Comparison of ENCODE assay signal across 10 cellular contexts in the genomic region with DNA sequence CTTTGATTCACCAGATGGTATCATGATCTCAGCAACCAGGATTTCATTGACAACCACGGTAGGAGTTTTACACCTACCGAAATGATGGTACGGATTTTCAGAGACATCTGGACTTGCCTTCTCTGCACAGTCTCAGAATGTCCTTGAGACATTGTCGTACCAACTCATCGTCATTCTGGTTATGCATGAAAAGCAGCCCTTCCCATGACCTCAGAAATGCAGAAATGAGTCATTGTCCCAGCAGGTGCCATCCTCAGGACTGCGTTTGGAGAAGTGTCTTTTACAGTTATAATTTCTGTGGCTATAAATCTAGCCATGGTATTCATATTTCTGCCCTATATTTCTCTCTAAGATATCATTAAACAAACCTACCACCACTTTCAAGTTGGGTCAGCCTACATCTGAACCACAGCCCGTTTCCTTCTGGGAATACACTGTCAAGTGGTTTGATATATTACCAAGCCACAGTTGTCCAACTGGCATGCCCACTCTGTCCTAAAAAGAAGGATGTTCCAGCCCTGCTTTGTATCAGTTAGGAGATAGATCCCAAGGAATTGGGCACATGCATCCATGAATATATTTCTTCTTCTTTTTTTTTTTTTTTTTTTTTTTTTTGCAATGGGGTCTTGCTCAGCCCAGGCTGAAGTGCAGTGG. TPM values are rescaled to one million over a fixed set of nuclear protein-coding genes. Genes with fewer than 3 reads are reported as not detected.
DNase-seq lines count a peak whose midpoint lies in the region; ATAC-seq, FAIRE-seq and TF ChIP-seq lines count a peak whose summit lies in the region.
"Had no signal": no experiment of that assay in that cellular context is flagged by ENCODE, and none has a peak within 500 bp of the region (broad histone marks: within the 10 kb centered on the region; RNA-seq: fewer than 3 reads in every experiment).

No MANE protein-coding gene starts in this region.

- H3K27ac ChIP-seq in caudate nucleus (ENCODE audit: low read depth, low read length) = no peak overlapping the region
- H3K27ac ChIP-seq in body of pancreas = no peak overlapping the region

- H3K4me3 ChIP-seq in body of pancreas = no peak overlapping the region
- H3K4me3 ChIP-seq: lung had no signal

- ATAC-seq in GM21619 (IDR thresholded peaks at IDR 0.05; ENCODE audit: unreplicated experiment) = peak; percentile 59
- no peak for ATAC-seq in body of pancreas
- ATAC-seq in HG03196 (IDR thresholded peaks at IDR 0.05; ENCODE audit: unreplicated experiment) = no peak

- WGBS in body of pancreas, 2 donors = 59 to 65% methylated on average over 7 of the region's 7 CpGs

- intact Hi-C loops in body of pancreas (cut with DNase I) = loop anchor here (5.0 kb wide), 1 partner anchor 79 kb away; no protein-coding TSS in a partner anchor

- no peaks in the 10 kb centered on the region for H3K27me3 ChIP-seq in body of pancreas

- TF ChIP-seq POLR2A in body of pancreas (IDR thresholded peaks at IDR 0.05) = no peak

- no peaks in the 10 kb centered on the region for H3K9me3 ChIP-seq in body of pancreas

- no peaks in the 10 kb centered on the region for H3K36me3 ChIP-seq in body of pancreas (replicated peaks in 1 of 2; ENCODE audit: insufficient read depth in 1 of 2, low read depth in 2 of 2)

- TF ChIP-seq CTCF in body of pancreas (IDR thresholded peaks at IDR 0.05) = no peak

- peak; percentile 28 for DNase-seq in GM18507 (ENCODE audit: extremely low spot score, insufficient read length, low read depth)
- peak; percentile 29 for DNase-seq in NCI-H2227 (lab: John Stamatoyannopoulos, UW; ENCODE audit: unreplicated experiment)
- DNase-seq in kidney tubule cell (ENCODE audit: low spot score) = peak; percentile 68
- no peak for DNase-seq in caudate nucleus (lab: John Stamatoyannopoulos, UW)
- no peak for DNase-seq in body of pancreas
- no peak for DNase-seq in NCI-H1694 (lab: John Stamatoyannopoulos, UW)
- DNase-seq: NCI-H146 had no signal

- FAIRE-seq in GM18507 (lab: Jason Lieb, UNC) = no peak

- H3K4me1 ChIP-seq in body of pancreas = peaks cover 14% of the 10 kb centered on the region

RNA-seq across cellular contexts. Expression of a gene that starts 7.5 kb away (rescaled TPM):
- total RNA-seq in body of pancreas = under 1 TPM; 0.52 to 0.99 TPM

RNA-seq across cellular contexts. Expression of a gene that starts 31.2 kb away (rescaled TPM):
- total RNA-seq in body of pancreas = 100 to 1,000 TPM; 103 to 464 TPM

Comparison
In these comparisons a context has a peak if more than half of its experiments do, and no peak if none do; other contexts are left out.
1. DNase-seq: peak in GM18507 (single experiment), NCI-H2227 (single experiment) and kidney tubule cell (single experiment); none in caudate nucleus (0 of 61), body of pancreas (0 of 4) and NCI-H1694 (single experiment).